ENCODE assay signal across 9 cellular contexts in the genomic region with DNA sequence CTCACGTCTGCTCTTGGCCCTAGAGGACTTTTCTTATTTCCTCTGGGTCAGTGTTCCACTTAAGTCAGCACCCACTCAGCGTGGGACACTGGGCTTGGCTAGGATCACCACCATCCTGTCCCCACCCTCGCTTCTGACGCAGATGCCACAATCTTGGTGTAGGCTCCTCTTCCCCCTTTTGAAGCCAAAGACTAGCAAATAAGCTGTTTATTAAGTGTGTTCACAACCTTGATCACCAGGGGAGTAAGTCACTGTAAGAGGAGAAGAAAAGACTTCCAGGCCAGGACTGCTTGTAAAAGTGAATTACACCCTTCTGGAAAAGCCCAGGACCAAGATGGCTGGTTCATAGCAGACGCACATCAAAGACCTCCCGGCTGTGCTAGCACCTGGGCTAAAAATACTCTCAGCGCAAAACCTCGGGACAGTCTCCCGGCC.
A peak's percentile ranks its signal among the peaks of the same experiment; 100 is the strongest.
DNase-seq lines count a peak whose midpoint lies in the region; ATAC-seq and TF ChIP-seq lines count a peak whose summit lies in the region.
"Had no signal": no experiment of that assay in that cellular context is flagged by ENCODE, and none has a peak within 500 bp of the region (broad histone marks: within the 10 kb centered on the region; RNA-seq: fewer than 3 reads in every experiment).

No MANE protein-coding gene starts in this region.

- H3K36me3 ChIP-seq in GM23338 (ENCODE audit: insufficient read depth) (no peaks in the 10 kb centered on the region), skeletal muscle tissue (ENCODE audit: control insufficient read depth in 3 of 3, insufficient read depth in 3 of 3, low read length in 3 of 3) (peaks cover 0 to 4% (median 0%) of the 10 kb centered on the region in 3 donors)

- H3K79me2 ChIP-seq in GM23338 (replicated peaks; ENCODE audit: insufficient read depth), result peaks cover 97% of the 10 kb centered on the region

- no peak for ATAC-seq in GM23338
- no peak for ATAC-seq in HG03135 (IDR thresholded peaks at IDR 0.05; ENCODE audit: unreplicated experiment)

- H3K27me3 Mint-ChIP-seq in GM23338 (ENCODE audit: insufficient read depth, low read depth, poor library complexity), result peaks cover 11% of the 10 kb centered on the region
- no peaks in the 10 kb centered on the region for H3K27me3 Mint-ChIP-seq in activated naive CD4-positive, alpha-beta T cell treated with anti-CD3 and anti-CD28 coated beads, Interleukin-2, amount 50 U/mL, for 24 hours

- DNase-seq in GM23338 (ENCODE audit: low spot score) (no peak), ecto neural progenitor cell (ENCODE audit: low spot score) (no peak), GM20000 (ENCODE audit: low spot score) (no peak), NCI-H128 (lab: John Stamatoyannopoulos, UW; ENCODE audit: unreplicated experiment) (no peak)
- DNase-seq: occipital lobe had no signal

- TF ChIP-seq CTCF in GM23338 (conservative IDR thresholded peaks at IDR 0.05; ENCODE audit: low read depth in 2 of 2), result no peak
- TF ChIP-seq CTCF in GM20000 (IDR thresholded peaks at IDR 0.05; ENCODE audit: extremely low read depth, missing control alignments), result no peak

- peaks cover 49% of the 10 kb centered on the region for H3K4me1 ChIP-seq in GM23338 (ENCODE audit: insufficient read depth)
- H3K4me1 ChIP-seq in skeletal muscle tissue (ENCODE audit: control insufficient read depth in 3 of 3, insufficient read depth in 3 of 3, low read length in 3 of 3), result peaks cover 67 to 88% (median 81%) of the 10 kb centered on the region in 3 donors

- H3K9me2 ChIP-seq in GM23338 (ENCODE audit: insufficient read depth), result no peaks in the 10 kb centered on the region

- H3K9ac ChIP-seq in skeletal muscle tissue (ENCODE audit: low read depth in 1 of 3, low read length in 3 of 3), result peak overlapping the region in 1 of 3 donors; percentile 33

- peaks cover 56% of the 10 kb centered on the region for H3K4me1 Mint-ChIP-seq in GM23338
- peaks cover 92% of the 10 kb centered on the region for H3K4me1 Mint-ChIP-seq in activated naive CD4-positive, alpha-beta T cell treated with anti-CD3 and anti-CD28 coated beads, Interleukin-2, amount 50 U/mL, for 24 hours

- H3K36me3 Mint-ChIP-seq in GM23338 (ENCODE audit: low read depth), result peaks cover 9% of the 10 kb centered on the region
- peaks cover 1% of the 10 kb centered on the region for H3K36me3 Mint-ChIP-seq in activated naive CD4-positive, alpha-beta T cell treated with anti-CD3 and anti-CD28 coated beads, Interleukin-2, amount 50 U/mL, for 24 hours

- H3K4me2 ChIP-seq in GM23338, result peak overlapping the region; percentile 60; the same call in 1 of the 2 replicates

- peaks cover 6% of the 10 kb centered on the region; the same call in 2 of the 3 replicates for H3K9me3 Mint-ChIP-seq in GM23338
- H3K9me3 Mint-ChIP-seq in activated naive CD4-positive, alpha-beta T cell treated with anti-CD3 and anti-CD28 coated beads, Interleukin-2, amount 50 U/mL, for 24 hours, result no peaks in the 10 kb centered on the region

- H4K20me1 ChIP-seq in GM23338 (replicated peaks; ENCODE audit: insufficient read depth), result no peaks in the 10 kb centered on the region

- no peak overlapping the region for H3K27ac Mint-ChIP-seq in GM23338
- peak overlapping the region; percentile 59 for H3K27ac Mint-ChIP-seq in activated naive CD4-positive, alpha-beta T cell treated with anti-CD3 and anti-CD28 coated beads, Interleukin-2, amount 50 U/mL, for 24 hours

- H3F3A ChIP-seq in GM23338 (replicated peaks; ENCODE audit: low read depth), result no peaks in the 10 kb centered on the region

- H3K4me3 ChIP-seq in GM23338 (no peak overlapping the region), skeletal muscle tissue (ENCODE audit: low read length in 3 of 3) (no peak overlapping the region)

- no peaks in the 10 kb centered on the region for H3K9me3 ChIP-seq in skeletal muscle tissue (ENCODE audit: control insufficient read depth in 3 of 3, low read length in 3 of 3)

- H2AFZ ChIP-seq in GM23338, result no peak overlapping the region

- H3K27me3 ChIP-seq in GM23338 (ENCODE audit: insufficient read depth) (no peaks in the 10 kb centered on the region), layer of hippocampus (ENCODE audit: control insufficient read depth, insufficient read depth, low read length) (no peaks in the 10 kb centered on the region), skeletal muscle tissue (ENCODE audit: control insufficient read depth in 3 of 3, insufficient read depth in 3 of 3, low read length in 3 of 3) (no peaks in the 10 kb centered on the region)

- H3K4me3 Mint-ChIP-seq in GM23338, result no peak overlapping the region; the same call in 2 of the 3 replicates
- H3K4me3 Mint-ChIP-seq in activated naive CD4-positive, alpha-beta T cell treated with anti-CD3 and anti-CD28 coated beads, Interleukin-2, amount 50 U/mL, for 24 hours, result peak overlapping the region; percentile 3

- H3K27ac ChIP-seq in GM23338 (ENCODE audit: low read depth), result no peak overlapping the region
- peak overlapping the region; percentile 78 for H3K27ac ChIP-seq in layer of hippocampus (ENCODE audit: low read depth, low read length)
- peak overlapping the region; percentile 34 for H3K27ac ChIP-seq in skeletal muscle tissue (ENCODE audit: low read depth, low read length)

TF ChIP-seq in GM23338, 12 proteins besides CTCF, POLR2A, EP300 and RAD21:
- TF ChIP-seq STAT1 (IDR thresholded peaks at IDR 0.05; ENCODE audit: unreplicated experiment) (no peak), JUNB (IDR thresholded peaks at IDR 0.05; ENCODE audit: unreplicated experiment) (no peak), POLR2AphosphoS5 (IDR thresholded peaks at IDR 0.05; ENCODE audit: low read depth) (no peak), ZNF331 (CRISPR knock-in tag; IDR thresholded peaks at IDR 0.05; ENCODE audit: low read depth) (no peak), EZH2 (IDR thresholded peaks at IDR 0.05; ENCODE audit: low read depth, unreplicated experiment) (no peak), NANOG (IDR thresholded peaks at IDR 0.05; ENCODE audit: borderline replicate concordance) (no peak), REST (IDR thresholded peaks at IDR 0.05; ENCODE audit: unreplicated experiment) (no peak), EZH2phosphoT487 (IDR thresholded peaks at IDR 0.05; ENCODE audit: unreplicated experiment) (no peak)
- TF ChIP-seq, protein P1, sequence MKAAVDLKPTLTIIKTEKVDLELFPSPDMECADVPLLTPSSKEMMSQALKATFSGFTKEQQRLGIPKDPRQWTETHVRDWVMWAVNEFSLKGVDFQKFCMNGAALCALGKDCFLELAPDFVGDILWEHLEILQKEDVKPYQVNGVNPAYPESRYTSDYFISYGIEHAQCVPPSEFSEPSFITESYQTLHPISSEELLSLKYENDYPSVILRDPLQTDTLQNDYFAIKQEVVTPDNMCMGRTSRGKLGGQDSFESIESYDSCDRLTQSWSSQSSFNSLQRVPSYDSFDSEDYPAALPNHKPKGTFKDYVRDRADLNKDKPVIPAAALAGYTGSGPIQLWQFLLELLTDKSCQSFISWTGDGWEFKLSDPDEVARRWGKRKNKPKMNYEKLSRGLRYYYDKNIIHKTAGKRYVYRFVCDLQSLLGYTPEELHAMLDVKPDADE (IDR thresholded peaks at IDR 0.05), result no peak
TF ChIP-seq in GM23338: peak in this region for 0.
